ENCODE assay signal across 1 cellular context in the genomic region with DNA sequence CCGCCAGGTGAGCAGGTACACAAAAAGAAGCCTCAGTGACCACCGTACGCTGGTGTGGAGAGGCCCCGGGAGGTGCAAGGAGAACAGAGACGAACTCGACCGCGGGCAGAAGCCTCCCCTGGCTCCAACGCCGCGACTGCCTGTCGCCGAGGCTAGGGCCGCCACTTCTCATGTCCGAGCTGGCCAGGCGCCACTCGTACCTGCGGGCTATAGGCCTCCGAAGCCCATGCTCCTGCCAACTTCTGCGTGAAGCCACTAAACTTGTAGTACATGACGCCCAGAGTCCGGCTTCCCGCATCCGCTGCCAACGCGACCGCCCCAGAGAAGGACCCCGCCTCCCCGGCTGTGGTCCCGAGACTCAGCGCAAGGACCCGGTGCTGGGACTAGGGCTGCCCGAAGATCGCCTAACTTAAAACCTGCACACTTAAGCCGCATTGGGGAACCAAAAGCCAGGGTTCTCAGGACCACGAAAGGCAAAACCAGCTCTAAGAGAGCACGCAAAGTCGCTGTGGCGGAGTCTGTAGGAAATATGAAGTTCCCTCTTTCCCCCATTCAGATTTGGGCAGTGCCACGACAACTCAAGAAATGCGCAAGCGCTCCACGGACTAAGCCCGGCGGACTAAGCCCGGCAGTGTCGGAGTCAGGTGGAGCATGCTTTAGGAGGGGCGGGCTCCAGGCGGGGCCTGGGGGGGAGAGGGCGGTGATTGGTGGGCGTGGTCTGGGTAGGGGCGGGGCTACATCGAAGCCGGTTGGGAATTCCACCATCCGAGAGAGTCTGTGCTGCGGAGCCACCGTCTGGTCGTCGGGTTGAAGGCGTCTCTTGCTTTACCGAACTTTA.
TF ChIP-seq lines count a peak whose summit lies in the region.

A gene with protein sequence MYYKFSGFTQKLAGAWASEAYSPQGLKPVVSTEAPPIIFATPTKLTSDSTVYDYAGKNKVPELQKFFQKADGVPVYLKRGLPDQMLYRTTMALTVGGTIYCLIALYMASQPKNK (minus strand): TSS at position 328 of the 838 bp plus-strand sequence. CDS start 56 bp downstream, at position 272.

TF ChIP-seq in K562, 482 proteins besides CTCF, POLR2A, EP300 and RAD21 (continued from another document and continues in another):
- peak; percentile 70 for TF ChIP-seq TAF1 (IDR thresholded peaks at IDR 0.05; ENCODE audit: control insufficient read depth, extremely low read depth, insufficient read depth, low read length, severe bottlenecking)
- TF ChIP-seq, protein P1, sequence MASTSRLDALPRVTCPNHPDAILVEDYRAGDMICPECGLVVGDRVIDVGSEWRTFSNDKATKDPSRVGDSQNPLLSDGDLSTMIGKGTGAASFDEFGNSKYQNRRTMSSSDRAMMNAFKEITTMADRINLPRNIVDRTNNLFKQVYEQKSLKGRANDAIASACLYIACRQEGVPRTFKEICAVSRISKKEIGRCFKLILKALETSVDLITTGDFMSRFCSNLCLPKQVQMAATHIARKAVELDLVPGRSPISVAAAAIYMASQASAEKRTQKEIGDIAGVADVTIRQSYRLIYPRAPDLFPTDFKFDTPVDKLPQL (IDR thresholded peaks at IDR 0.05; ENCODE audit: extremely low read depth, insufficient read length) = no peak
- no peak for TF ChIP-seq ZNF277 (CRISPR knock-in tag; IDR thresholded peaks at IDR 0.05; ENCODE audit: borderline replicate concordance)
- peak; percentile 62; the same call in 1 of the 2 replicates for TF ChIP-seq PML (IDR thresholded peaks at IDR 0.05; ENCODE audit: low read length)
- TF ChIP-seq POLR2AphosphoS5 (IDR thresholded peaks at IDR 0.05; ENCODE audit: control insufficient read depth, insufficient read depth, low read depth, low read length) = peak; percentile 84
- TF ChIP-seq, protein P2, sequence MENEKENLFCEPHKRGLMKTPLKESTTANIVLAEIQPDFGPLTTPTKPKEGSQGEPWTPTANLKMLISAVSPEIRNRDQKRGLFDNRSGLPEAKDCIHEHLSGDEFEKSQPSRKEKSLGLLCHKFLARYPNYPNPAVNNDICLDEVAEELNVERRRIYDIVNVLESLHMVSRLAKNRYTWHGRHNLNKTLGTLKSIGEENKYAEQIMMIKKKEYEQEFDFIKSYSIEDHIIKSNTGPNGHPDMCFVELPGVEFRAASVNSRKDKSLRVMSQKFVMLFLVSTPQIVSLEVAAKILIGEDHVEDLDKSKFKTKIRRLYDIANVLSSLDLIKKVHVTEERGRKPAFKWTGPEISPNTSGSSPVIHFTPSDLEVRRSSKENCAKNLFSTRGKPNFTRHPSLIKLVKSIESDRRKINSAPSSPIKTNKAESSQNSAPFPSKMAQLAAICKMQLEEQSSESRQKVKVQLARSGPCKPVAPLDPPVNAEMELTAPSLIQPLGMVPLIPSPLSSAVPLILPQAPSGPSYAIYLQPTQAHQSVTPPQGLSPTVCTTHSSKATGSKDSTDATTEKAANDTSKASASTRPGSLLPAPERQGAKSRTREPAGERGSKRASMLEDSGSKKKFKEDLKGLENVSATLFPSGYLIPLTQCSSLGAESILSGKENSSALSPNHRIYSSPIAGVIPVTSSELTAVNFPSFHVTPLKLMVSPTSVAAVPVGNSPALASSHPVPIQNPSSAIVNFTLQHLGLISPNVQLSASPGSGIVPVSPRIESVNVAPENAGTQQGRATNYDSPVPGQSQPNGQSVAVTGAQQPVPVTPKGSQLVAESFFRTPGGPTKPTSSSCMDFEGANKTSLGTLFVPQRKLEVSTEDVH (IDR thresholded peaks at IDR 0.05; ENCODE audit: low read depth, partially characterized antibody) = no peak
- TF ChIP-seq, protein P3, sequence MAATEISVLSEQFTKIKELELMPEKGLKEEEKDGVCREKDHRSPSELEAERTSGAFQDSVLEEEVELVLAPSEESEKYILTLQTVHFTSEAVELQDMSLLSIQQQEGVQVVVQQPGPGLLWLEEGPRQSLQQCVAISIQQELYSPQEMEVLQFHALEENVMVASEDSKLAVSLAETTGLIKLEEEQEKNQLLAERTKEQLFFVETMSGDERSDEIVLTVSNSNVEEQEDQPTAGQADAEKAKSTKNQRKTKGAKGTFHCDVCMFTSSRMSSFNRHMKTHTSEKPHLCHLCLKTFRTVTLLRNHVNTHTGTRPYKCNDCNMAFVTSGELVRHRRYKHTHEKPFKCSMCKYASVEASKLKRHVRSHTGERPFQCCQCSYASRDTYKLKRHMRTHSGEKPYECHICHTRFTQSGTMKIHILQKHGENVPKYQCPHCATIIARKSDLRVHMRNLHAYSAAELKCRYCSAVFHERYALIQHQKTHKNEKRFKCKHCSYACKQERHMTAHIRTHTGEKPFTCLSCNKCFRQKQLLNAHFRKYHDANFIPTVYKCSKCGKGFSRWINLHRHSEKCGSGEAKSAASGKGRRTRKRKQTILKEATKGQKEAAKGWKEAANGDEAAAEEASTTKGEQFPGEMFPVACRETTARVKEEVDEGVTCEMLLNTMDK (IDR thresholded peaks at IDR 0.05; ENCODE audit: borderline replicate concordance, insufficient read depth, low read depth, low read length, poor library complexity, severe bottlenecking) = no peak
- peak; percentile 32 to 83; a peak in 2 of 4 replicates for TF ChIP-seq SIN3A (IDR thresholded peaks at IDR 0.05; ENCODE audit: borderline replicate concordance in 2 of 2, control insufficient read depth in 1 of 2, low read depth in 2 of 2, low read length in 2 of 2)
- TF ChIP-seq, protein P4, sequence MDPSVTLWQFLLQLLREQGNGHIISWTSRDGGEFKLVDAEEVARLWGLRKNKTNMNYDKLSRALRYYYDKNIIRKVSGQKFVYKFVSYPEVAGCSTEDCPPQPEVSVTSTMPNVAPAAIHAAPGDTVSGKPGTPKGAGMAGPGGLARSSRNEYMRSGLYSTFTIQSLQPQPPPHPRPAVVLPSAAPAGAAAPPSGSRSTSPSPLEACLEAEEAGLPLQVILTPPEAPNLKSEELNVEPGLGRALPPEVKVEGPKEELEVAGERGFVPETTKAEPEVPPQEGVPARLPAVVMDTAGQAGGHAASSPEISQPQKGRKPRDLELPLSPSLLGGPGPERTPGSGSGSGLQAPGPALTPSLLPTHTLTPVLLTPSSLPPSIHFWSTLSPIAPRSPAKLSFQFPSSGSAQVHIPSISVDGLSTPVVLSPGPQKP (CRISPR knock-in tag; IDR thresholded peaks at IDR 0.05) = no peak
- TF ChIP-seq SRSF3 (IDR thresholded peaks at IDR 0.05; ENCODE audit: insufficient read depth, low read length) = no peak
- no peak for TF ChIP-seq SNRNP70 (optimal IDR thresholded peaks at IDR 0.05; ENCODE audit: low read depth, low read length)
- TF ChIP-seq ZBTB33 (CRISPR knock-in tag; IDR thresholded peaks at IDR 0.05) = peak; percentile 43; the same call in 1 of the 2 replicates
- TF ChIP-seq ZNF41 (CRISPR knock-in tag; conservative IDR thresholded peaks at IDR 0.05) = peak; percentile 50; the same call in 1 of the 2 replicates
- no peak for TF ChIP-seq ARID3A (IDR thresholded peaks at IDR 0.05; ENCODE audit: borderline replicate concordance, low read depth, low read length)
- TF ChIP-seq HMG20A (CRISPR knock-in tag; conservative IDR thresholded peaks at IDR 0.05) = no peak
- TF ChIP-seq, protein P5, sequence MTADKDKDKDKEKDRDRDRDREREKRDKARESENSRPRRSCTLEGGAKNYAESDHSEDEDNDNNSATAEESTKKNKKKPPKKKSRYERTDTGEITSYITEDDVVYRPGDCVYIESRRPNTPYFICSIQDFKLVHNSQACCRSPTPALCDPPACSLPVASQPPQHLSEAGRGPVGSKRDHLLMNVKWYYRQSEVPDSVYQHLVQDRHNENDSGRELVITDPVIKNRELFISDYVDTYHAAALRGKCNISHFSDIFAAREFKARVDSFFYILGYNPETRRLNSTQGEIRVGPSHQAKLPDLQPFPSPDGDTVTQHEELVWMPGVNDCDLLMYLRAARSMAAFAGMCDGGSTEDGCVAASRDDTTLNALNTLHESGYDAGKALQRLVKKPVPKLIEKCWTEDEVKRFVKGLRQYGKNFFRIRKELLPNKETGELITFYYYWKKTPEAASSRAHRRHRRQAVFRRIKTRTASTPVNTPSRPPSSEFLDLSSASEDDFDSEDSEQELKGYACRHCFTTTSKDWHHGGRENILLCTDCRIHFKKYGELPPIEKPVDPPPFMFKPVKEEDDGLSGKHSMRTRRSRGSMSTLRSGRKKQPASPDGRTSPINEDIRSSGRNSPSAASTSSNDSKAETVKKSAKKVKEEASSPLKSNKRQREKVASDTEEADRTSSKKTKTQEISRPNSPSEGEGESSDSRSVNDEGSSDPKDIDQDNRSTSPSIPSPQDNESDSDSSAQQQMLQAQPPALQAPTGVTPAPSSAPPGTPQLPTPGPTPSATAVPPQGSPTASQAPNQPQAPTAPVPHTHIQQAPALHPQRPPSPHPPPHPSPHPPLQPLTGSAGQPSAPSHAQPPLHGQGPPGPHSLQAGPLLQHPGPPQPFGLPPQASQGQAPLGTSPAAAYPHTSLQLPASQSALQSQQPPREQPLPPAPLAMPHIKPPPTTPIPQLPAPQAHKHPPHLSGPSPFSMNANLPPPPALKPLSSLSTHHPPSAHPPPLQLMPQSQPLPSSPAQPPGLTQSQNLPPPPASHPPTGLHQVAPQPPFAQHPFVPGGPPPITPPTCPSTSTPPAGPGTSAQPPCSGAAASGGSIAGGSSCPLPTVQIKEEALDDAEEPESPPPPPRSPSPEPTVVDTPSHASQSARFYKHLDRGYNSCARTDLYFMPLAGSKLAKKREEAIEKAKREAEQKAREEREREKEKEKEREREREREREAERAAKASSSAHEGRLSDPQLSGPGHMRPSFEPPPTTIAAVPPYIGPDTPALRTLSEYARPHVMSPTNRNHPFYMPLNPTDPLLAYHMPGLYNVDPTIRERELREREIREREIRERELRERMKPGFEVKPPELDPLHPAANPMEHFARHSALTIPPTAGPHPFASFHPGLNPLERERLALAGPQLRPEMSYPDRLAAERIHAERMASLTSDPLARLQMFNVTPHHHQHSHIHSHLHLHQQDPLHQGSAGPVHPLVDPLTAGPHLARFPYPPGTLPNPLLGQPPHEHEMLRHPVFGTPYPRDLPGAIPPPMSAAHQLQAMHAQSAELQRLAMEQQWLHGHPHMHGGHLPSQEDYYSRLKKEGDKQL (CRISPR knock-in tag; IDR thresholded peaks at IDR 0.05; ENCODE audit: borderline replicate concordance) = no peak
- TF ChIP-seq SRSF7 (optimal IDR thresholded peaks at IDR 0.05; ENCODE audit: low read depth, low read length) = no peak
- no peak for TF ChIP-seq E2F3 (CRISPR knock-in tag; IDR thresholded peaks at IDR 0.05)
- TF ChIP-seq TEAD4 (IDR thresholded peaks at IDR 0.05; ENCODE audit: low read length) = peak; percentile 25; the same call in 1 of the 2 replicates
- TF ChIP-seq TEAD4 (CRISPR knock-in tag; IDR thresholded peaks at IDR 0.05; ENCODE audit: borderline replicate concordance) = no peak
- TF ChIP-seq SMARCA5 (IDR thresholded peaks at IDR 0.05) = no peak
- TF ChIP-seq PTRF (tag; IDR thresholded peaks at IDR 0.05) = no peak
- TF ChIP-seq PHB (CRISPR knock-in tag; IDR thresholded peaks at IDR 0.05) = no peak
- TF ChIP-seq TBP (optimal IDR thresholded peaks at IDR 0.05; ENCODE audit: low read depth, low read length) = peak; percentile 71
- TF ChIP-seq ZFPM2 (CRISPR knock-in tag; IDR thresholded peaks at IDR 0.05) = no peak
- TF ChIP-seq, protein P6, sequence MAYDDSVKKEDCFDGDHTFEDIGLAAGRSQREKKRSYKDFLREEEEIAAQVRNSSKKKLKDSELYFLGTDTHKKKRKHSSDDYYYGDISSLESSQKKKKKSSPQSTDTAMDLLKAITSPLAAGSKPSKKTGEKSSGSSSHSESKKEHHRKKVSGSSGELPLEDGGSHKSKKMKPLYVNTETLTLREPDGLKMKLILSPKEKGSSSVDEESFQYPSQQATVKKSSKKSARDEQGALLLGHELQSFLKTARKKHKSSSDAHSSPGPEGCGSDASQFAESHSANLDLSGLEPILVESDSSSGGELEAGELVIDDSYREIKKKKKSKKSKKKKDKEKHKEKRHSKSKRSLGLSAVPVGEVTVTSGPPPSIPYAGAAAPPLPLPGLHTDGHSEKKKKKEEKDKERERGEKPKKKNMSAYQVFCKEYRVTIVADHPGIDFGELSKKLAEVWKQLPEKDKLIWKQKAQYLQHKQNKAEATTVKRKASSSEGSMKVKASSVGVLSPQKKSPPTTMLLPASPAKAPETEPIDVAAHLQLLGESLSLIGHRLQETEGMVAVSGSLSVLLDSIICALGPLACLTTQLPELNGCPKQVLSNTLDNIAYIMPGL (CRISPR knock-in tag; IDR thresholded peaks at IDR 0.05) = 0 out of 2 replicates have a peak, but pooled peaks have one; percentile 64
- no peak for TF ChIP-seq ZNF121 (CRISPR knock-in tag; conservative IDR thresholded peaks at IDR 0.05)
- TF ChIP-seq ZNF212 (CRISPR knock-in tag; IDR thresholded peaks at IDR 0.05) = no peak
- no peak for TF ChIP-seq ZNF197 (CRISPR knock-in tag; IDR thresholded peaks at IDR 0.05; ENCODE audit: low read depth)
